In genomic region chr4:81218206-81218605, GRCh38 we compare ENCODE assay signal across 1 cellular context.
TF ChIP-seq lines count a peak whose summit lies in the region.

No MANE protein-coding gene starts in this region.

TF ChIP-seq in GM23338, 12 proteins besides CTCF, POLR2A, EP300 and RAD21 (continued from another document):
- TF ChIP-seq ZNF462 (CRISPR knock-in tag; IDR thresholded peaks at IDR 0.05) = no peak
- no peak for TF ChIP-seq STAT1 (IDR thresholded peaks at IDR 0.05; ENCODE audit: unreplicated experiment)
- no peak for TF ChIP-seq EZH2 (IDR thresholded peaks at IDR 0.05; ENCODE audit: low read depth, unreplicated experiment)
- TF ChIP-seq ZNF114 (CRISPR knock-in tag; IDR thresholded peaks at IDR 0.05) = no peak
- TF ChIP-seq ZNF331 (CRISPR knock-in tag; IDR thresholded peaks at IDR 0.05; ENCODE audit: low read depth) = no peak
- no peak for TF ChIP-seq EZH2phosphoT487 (IDR thresholded peaks at IDR 0.05; ENCODE audit: unreplicated experiment)
- TF ChIP-seq POLR2AphosphoS5 (IDR thresholded peaks at IDR 0.05; ENCODE audit: low read depth) = no peak
- TF ChIP-seq REST (IDR thresholded peaks at IDR 0.05; ENCODE audit: unreplicated experiment) = no peak
- no peak for TF ChIP-seq ETS1 (IDR thresholded peaks at IDR 0.05)
TF ChIP-seq in GM23338: peak in this region for 0.
